14 cellular contexts compared by ENCODE assay signal in genomic region chr3:29754346-29754745, GRCh38.
DNase-seq lines count a peak whose midpoint lies in the region; ATAC-seq, FAIRE-seq and TF ChIP-seq lines count a peak whose summit lies in the region.
"Had no signal": no experiment of that assay in that cellular context is flagged by ENCODE, and none has a peak within 500 bp of the region (broad histone marks: within the 10 kb centered on the region; RNA-seq: fewer than 3 reads in every experiment).

No MANE protein-coding gene starts in this region.

- H3K9me3 ChIP-seq in OCI-LY1 (ENCODE audit: low read length) (no peaks in the 10 kb centered on the region), SK-N-SH (no peaks in the 10 kb centered on the region)

- H4K20me1 ChIP-seq in OCI-LY1 (ENCODE audit: insufficient read depth, low read length) (no peaks in the 10 kb centered on the region), SK-N-SH (ENCODE audit: insufficient read depth) (no peaks in the 10 kb centered on the region)

- peak; percentile 86 for ATAC-seq in GM21360 (IDR thresholded peaks at IDR 0.05; ENCODE audit: unreplicated experiment)
- peak; percentile 47 for ATAC-seq in HG02938 (IDR thresholded peaks at IDR 0.05; ENCODE audit: unreplicated experiment)
- ATAC-seq in omental fat pad (ENCODE audit: low FRiP score): no peak

- DNase-seq in GM06990 (ENCODE audit: extremely low read depth, insufficient read length): peak; percentile 14
- DNase-seq in SK-N-SH: no peak
- no peak for DNase-seq in NCI-H1417 treated with DMSO at 0.1 percent for 48 hours (lab: John Stamatoyannopoulos, UW)
- DNase-seq in H54 (ENCODE audit: insufficient read length, low spot score): no peak
- no peak for DNase-seq in omental fat pad (ENCODE audit: low spot score)
- DNase-seq: Karpas-422, NCI-H1417, NCI-H2029, NCI-H510A treated with DMSO at 0.1 percent for 48 hours, SIG-M5 had no signal

- H3F3A ChIP-seq in OCI-LY1 (ENCODE audit: insufficient read depth, low read length) (no peaks in the 10 kb centered on the region), SK-N-SH (replicated peaks; ENCODE audit: insufficient read depth) (peaks cover 16% of the 10 kb centered on the region)

- peaks cover 77% of the 10 kb centered on the region for H3K4me1 ChIP-seq in OCI-LY1 (ENCODE audit: insufficient read depth, low read length, severe bottlenecking)
- H3K4me1 ChIP-seq in SK-N-SH (ENCODE audit: control insufficient read depth in 1 of 2, insufficient read depth in 2 of 2, low read depth in 1 of 2, low read length in 1 of 2): peaks cover 20 to 24% of the 10 kb centered on the region in 2 experiments

- H3K36me3 ChIP-seq in GM06990 (ENCODE audit: control insufficient read depth, insufficient read depth, low read length): no peaks in the 10 kb centered on the region
- no peaks in the 10 kb centered on the region for H3K36me3 ChIP-seq in OCI-LY1 (ENCODE audit: insufficient read depth, low read length)
- peaks cover 0 to 5% of the 10 kb centered on the region in 2 experiments for H3K36me3 ChIP-seq in SK-N-SH (replicated peaks in 1 of 2; ENCODE audit: control insufficient read depth in 1 of 2, insufficient read depth in 2 of 2, low read length in 1 of 2)

- H3K4me2 ChIP-seq in OCI-LY1 (ENCODE audit: low read length): peak overlapping the region; percentile 54; the same call in 1 of the 2 replicates
- H3K4me2 ChIP-seq in SK-N-SH: no peak overlapping the region

- no peak overlapping the region for H3K4me3 ChIP-seq in GM06990 (replicated peaks; ENCODE audit: low read depth, low read length)
- H3K4me3 ChIP-seq in OCI-LY1 (ENCODE audit: low read depth, low read length, poor library complexity, severe bottlenecking): no peak overlapping the region
- no peak overlapping the region for H3K4me3 ChIP-seq in SK-N-SH (ENCODE audit: low read depth in 2 of 2, low read length in 1 of 2)

- POLR2A ChIA-PET in SK-N-SH (lab: Yijun Ruan, JAX): no interaction called here

- no peak for FAIRE-seq in H54 (lab: Jason Lieb, UNC)

- no peaks in the 10 kb centered on the region for H3K27me3 ChIP-seq in GM06990 (replicated peaks; ENCODE audit: control insufficient read depth, insufficient read depth, low read length)
- no peaks in the 10 kb centered on the region for H3K27me3 ChIP-seq in OCI-LY1 (ENCODE audit: insufficient read depth, low read length)
- no peaks in the 10 kb centered on the region for H3K27me3 ChIP-seq in SK-N-SH (ENCODE audit: insufficient read depth)

- TF ChIP-seq EP300 in SK-N-SH (IDR thresholded peaks at IDR 0.05; ENCODE audit: borderline replicate concordance in 1 of 2, low read depth in 1 of 2, low read length in 1 of 2): no peak

- H3K79me2 ChIP-seq in OCI-LY1 (ENCODE audit: insufficient read depth, low read length) (no peaks in the 10 kb centered on the region), SK-N-SH (ENCODE audit: insufficient read depth) (no peaks in the 10 kb centered on the region)

- no peaks in the 10 kb centered on the region for H3K9me2 ChIP-seq in OCI-LY1 (ENCODE audit: low read depth, low read length)
- no peaks in the 10 kb centered on the region for H3K9me2 ChIP-seq in SK-N-SH

- H3K27ac ChIP-seq in OCI-LY1 (ENCODE audit: low read depth, low read length, poor library complexity, severe bottlenecking) (peak overlapping the region; percentile 79), SK-N-SH (ENCODE audit: low read depth in 2 of 2, low read length in 1 of 2) (no peak overlapping the region)
- H3K27ac ChIP-seq: C4-2B had no signal

- 92% methylated on average over 1 of the region's 1 CpG for WGBS in SK-N-SH (ENCODE audit: low lambda C conversion rate)

- H3K9ac ChIP-seq in OCI-LY1 (ENCODE audit: low read length) (no peak overlapping the region), SK-N-SH (no peak overlapping the region)

- CTCF ChIA-PET in SK-N-SH (lab: Yijun Ruan, JAX): interaction anchor here (1.3 kb wide), 1 partner anchor 18 kb away, joined by 3 read pairs; no protein-coding TSS in a partner anchor

- TF ChIP-seq POLR2A in H54 (IDR thresholded peaks at IDR 0.05; ENCODE audit: low read depth, low read length): no peak

- TF ChIP-seq CTCF in GM06990 (IDR thresholded peaks at IDR 0.05; ENCODE audit: insufficient read depth, low read length, poor library complexity, severe bottlenecking): no peak
- TF ChIP-seq CTCF in OCI-LY1 (IDR thresholded peaks at IDR 0.05; ENCODE audit: low read length): no peak
- no peak for TF ChIP-seq CTCF in SK-N-SH (IDR thresholded peaks at IDR 0.05)
- no peak for TF ChIP-seq CTCF in omental fat pad (IDR thresholded peaks at IDR 0.05)

- no peak for TF ChIP-seq RAD21 in SK-N-SH (IDR thresholded peaks at IDR 0.05; ENCODE audit: low read length)

- H2AFZ ChIP-seq in OCI-LY1 (ENCODE audit: low read length): no peak overlapping the region
- no peak overlapping the region for H2AFZ ChIP-seq in SK-N-SH (ENCODE audit: low read depth)

TF ChIP-seq in SK-N-SH, 30 proteins besides CTCF, POLR2A, EP300 and RAD21:
- no peak for TF ChIP-seq TAF1 (IDR thresholded peaks at IDR 0.05; ENCODE audit: borderline replicate concordance, low read depth, low read length)
- no peak for TF ChIP-seq RXRA (IDR thresholded peaks at IDR 0.05; ENCODE audit: borderline replicate concordance, low read depth)
- TF ChIP-seq, protein P1, sequence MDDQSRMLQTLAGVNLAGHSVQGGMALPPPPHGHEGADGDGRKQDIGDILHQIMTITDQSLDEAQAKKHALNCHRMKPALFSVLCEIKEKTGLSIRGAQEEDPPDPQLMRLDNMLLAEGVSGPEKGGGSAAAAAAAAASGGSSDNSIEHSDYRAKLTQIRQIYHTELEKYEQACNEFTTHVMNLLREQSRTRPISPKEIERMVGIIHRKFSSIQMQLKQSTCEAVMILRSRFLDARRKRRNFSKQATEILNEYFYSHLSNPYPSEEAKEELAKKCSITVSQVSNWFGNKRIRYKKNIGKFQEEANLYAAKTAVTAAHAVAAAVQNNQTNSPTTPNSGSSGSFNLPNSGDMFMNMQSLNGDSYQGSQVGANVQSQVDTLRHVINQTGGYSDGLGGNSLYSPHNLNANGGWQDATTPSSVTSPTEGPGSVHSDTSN (IDR thresholded peaks at IDR 0.05): no peak
- no peak for TF ChIP-seq REST (IDR thresholded peaks at IDR 0.05; ENCODE audit: low read depth, low read length)
